14 cellular contexts compared by ENCODE assay signal in genomic region chr6:89589297-89590074, GRCh38.
"Had no signal": no experiment of that assay in that cellular context is flagged by ENCODE, and none has a peak within 500 bp of the region (broad histone marks: within the 10 kb centered on the region; RNA-seq: fewer than 3 reads in every experiment).

No MANE protein-coding gene starts in this region.

- H3K27ac Mint-ChIP-seq: activated naive CD4-positive, alpha-beta T cell treated with anti-CD3 and anti-CD28 coated beads, Interleukin-2, amount 10 ng/mL, durations not matched to agents 7 days and 5 days; activated T-helper 17 cell treated with anti-CD3 and anti-CD28 coated beads, Interleukin-2, amount 50 U/mL, for 72 hours; memory B cell; naive thymus-derived CD8-positive, alpha-beta T cell had no signal

- H3K27me3 Mint-ChIP-seq: activated naive CD4-positive, alpha-beta T cell treated with anti-CD3 and anti-CD28 coated beads, Interleukin-2, amount 10 ng/mL, durations not matched to agents 7 days and 5 days; activated T-helper 17 cell treated with anti-CD3 and anti-CD28 coated beads, Interleukin-2, amount 50 U/mL, for 72 hours; memory B cell; naive thymus-derived CD8-positive, alpha-beta T cell had no signal

- H3K4me1 ChIP-seq: left ventricle myocardium inferior, tibial nerve, uterus had no signal

- H3K36me3 ChIP-seq: heart left ventricle, left ventricle myocardium inferior, tibial nerve, uterus had no signal

- H3K4me3 ChIP-seq: heart left ventricle, left ventricle myocardium inferior, tibial nerve, uterus had no signal

- H3K36me3 Mint-ChIP-seq: activated naive CD4-positive, alpha-beta T cell treated with anti-CD3 and anti-CD28 coated beads, Interleukin-2, amount 10 ng/mL, durations not matched to agents 7 days and 5 days; memory B cell; naive thymus-derived CD8-positive, alpha-beta T cell had no signal

- H3K9me3 Mint-ChIP-seq: activated naive CD4-positive, alpha-beta T cell treated with anti-CD3 and anti-CD28 coated beads, Interleukin-2, amount 10 ng/mL, durations not matched to agents 7 days and 5 days; activated T-helper 17 cell treated with anti-CD3 and anti-CD28 coated beads, Interleukin-2, amount 50 U/mL, for 72 hours; memory B cell; naive thymus-derived CD8-positive, alpha-beta T cell had no signal

- ATAC-seq: activated T-helper 17 cell treated with anti-CD3 and anti-CD28 coated beads, Interleukin-2, amount 50 U/mL, for 72 hours; heart left ventricle; naive thymus-derived CD8-positive, alpha-beta T cell had no signal

- H3K27ac ChIP-seq: heart left ventricle, left ventricle myocardium inferior, tibial nerve, uterus had no signal

- H3K4me3 Mint-ChIP-seq: activated naive CD4-positive, alpha-beta T cell treated with anti-CD3 and anti-CD28 coated beads, Interleukin-2, amount 10 ng/mL, durations not matched to agents 7 days and 5 days; activated T-helper 17 cell treated with anti-CD3 and anti-CD28 coated beads, Interleukin-2, amount 50 U/mL, for 72 hours; memory B cell; naive thymus-derived CD8-positive, alpha-beta T cell had no signal

- H3K4me1 Mint-ChIP-seq: activated T-helper 17 cell treated with anti-CD3 and anti-CD28 coated beads, Interleukin-2, amount 50 U/mL, for 72 hours; memory B cell; naive thymus-derived CD8-positive, alpha-beta T cell had no signal

- DNase-seq: activated CD4-positive, alpha-beta T cell treated with anti-CD3 and anti-CD28 coated beads for 1 hour; activated CD4-positive, alpha-beta T cell treated with anti-CD3 and anti-CD28 coated beads, Interleukin-2, amount 50 U/mL, for 4 hours; activated naive CD4-positive, alpha-beta T cell treated with anti-CD3 and anti-CD28 coated beads, Interleukin-2, amount 10 ng/mL, durations not matched to agents 7 days and 5 days; heart left ventricle; left ventricle myocardium inferior; naive thymus-derived CD8-positive, alpha-beta T cell; occipital lobe; stimulated activated CD4-positive, alpha-beta T cell treated with anti-CD3 and anti-CD28 coated beads, Interleukin-4, amount 100 ng/mL, for 1 hour; stimulated activated naive CD4-positive, alpha-beta T cell; substantia nigra; uterus had no signal

- H3K9me3 ChIP-seq: heart left ventricle, left ventricle myocardium inferior, tibial nerve, uterus had no signal

- H3K27me3 ChIP-seq: heart left ventricle, tibial nerve, uterus had no signal
